ENCODE assay signal across 1 cellular context in genomic region chr5:138245717-138246116, GRCh38.
TF ChIP-seq lines count a peak whose summit lies in the region.

No MANE protein-coding gene starts in this region.

TF ChIP-seq in HepG2, 621 proteins besides CTCF, POLR2A, EP300 and RAD21 (continued from another document and continues in another):
- TF ChIP-seq ZNF318 (CRISPR knock-in tag; IDR thresholded peaks at IDR 0.05) (no peak), NFYB (CRISPR knock-in tag; IDR thresholded peaks at IDR 0.05) (no peak), MAF1 (CRISPR knock-in tag; IDR thresholded peaks at IDR 0.05; ENCODE audit: borderline replicate concordance) (no peak), RELA (CRISPR knock-in tag; IDR thresholded peaks at IDR 0.05) (no peak), SIN3B (IDR thresholded peaks at IDR 0.05; ENCODE audit: low read length) (no peak), FOXO1 (CRISPR knock-in tag; IDR thresholded peaks at IDR 0.05) (no peak), ZNF281 (CRISPR knock-in tag; IDR thresholded peaks at IDR 0.05; ENCODE audit: borderline replicate concordance) (peak; percentile 84), ZSCAN29 (CRISPR knock-in tag; conservative IDR thresholded peaks at IDR 0.05) (no peak), KDM5A (IDR thresholded peaks at IDR 0.05; ENCODE audit: borderline replicate concordance, low read length) (no peak), CEBPZ (IDR thresholded peaks at IDR 0.05; ENCODE audit: low read length) (no peak), ZNF720 (CRISPR knock-in tag; IDR thresholded peaks at IDR 0.05) (no peak), ZNF44 (CRISPR knock-in tag; IDR thresholded peaks at IDR 0.05) (no peak), NR2C2 (CRISPR knock-in tag; IDR thresholded peaks at IDR 0.05; ENCODE audit: borderline replicate concordance) (peak; percentile 57; the same call in 1 of the 2 replicates), NR2F1 (CRISPR knock-in tag; IDR thresholded peaks at IDR 0.05) (peak; percentile 70 to 76), ZNF839 (CRISPR knock-in tag; IDR thresholded peaks at IDR 0.05; ENCODE audit: borderline replicate concordance) (no peak), RARA (CRISPR knock-in tag; IDR thresholded peaks at IDR 0.05) (peak; percentile 57), ETV5 (CRISPR knock-in tag; IDR thresholded peaks at IDR 0.05; ENCODE audit: borderline replicate concordance) (peak; percentile 37; the same call in 1 of the 2 replicates), PAXIP1 (CRISPR knock-in tag; conservative IDR thresholded peaks at IDR 0.05) (peak; percentile 45), ZSCAN25 (CRISPR knock-in tag; IDR thresholded peaks at IDR 0.05) (no peak), CREB1 (IDR thresholded peaks at IDR 0.05) (no peak), CREB1 (CRISPR knock-in tag; IDR thresholded peaks at IDR 0.05) (no peak), ZNF709 (CRISPR knock-in tag; IDR thresholded peaks at IDR 0.05) (no peak), ZNF7 (CRISPR knock-in tag; IDR thresholded peaks at IDR 0.05) (no peak), ZNF510 (CRISPR knock-in tag; IDR thresholded peaks at IDR 0.05; ENCODE audit: low read depth) (no peak), ZMYM3 (CRISPR knock-in tag; IDR thresholded peaks at IDR 0.05) (0 out of 2 replicates have a peak, but pooled peaks have one; percentile 17), RXRA (CRISPR knock-in tag; IDR thresholded peaks at IDR 0.05) (peak; percentile 73), SP5 (CRISPR knock-in tag; IDR thresholded peaks at IDR 0.05; ENCODE audit: borderline replicate concordance, low read depth) (no peak), XBP1 (CRISPR knock-in tag; IDR thresholded peaks at IDR 0.05) (no peak), NR2F6 (IDR thresholded peaks at IDR 0.05) (peak; percentile 66), NR2F6 (CRISPR knock-in tag; IDR thresholded peaks at IDR 0.05) (peak; percentile 68; the same call in 1 of the 2 replicates), GATAD2A (CRISPR knock-in tag; IDR thresholded peaks at IDR 0.05) (no peak), ZFAT (CRISPR knock-in tag; conservative IDR thresholded peaks at IDR 0.05) (no peak), ZBTB49 (CRISPR knock-in tag; IDR thresholded peaks at IDR 0.05; ENCODE audit: borderline replicate concordance) (no peak), CHD4 (IDR thresholded peaks at IDR 0.05; ENCODE audit: borderline replicate concordance, low read length) (no peak), HDAC2 (CRISPR knock-in tag; IDR thresholded peaks at IDR 0.05) (0 out of 2 replicates have a peak, but pooled peaks have one; percentile 20), KDM2A (CRISPR knock-in tag; IDR thresholded peaks at IDR 0.05; ENCODE audit: borderline replicate concordance, low read depth) (no peak), NR2F2 (IDR thresholded peaks at IDR 0.05; ENCODE audit: borderline replicate concordance, low read depth) (peak; percentile 68), ZNF574 (CRISPR knock-in tag; IDR thresholded peaks at IDR 0.05) (no peak), AKAP8 (CRISPR knock-in tag; IDR thresholded peaks at IDR 0.05) (no peak), SOX6 (IDR thresholded peaks at IDR 0.05) (no peak), SOX6 (CRISPR knock-in tag; IDR thresholded peaks at IDR 0.05) (0 out of 2 replicates have a peak, but pooled peaks have one; percentile 26), HIVEP1 (CRISPR knock-in tag; IDR thresholded peaks at IDR 0.05) (no peak)
